In the genomic region with DNA sequence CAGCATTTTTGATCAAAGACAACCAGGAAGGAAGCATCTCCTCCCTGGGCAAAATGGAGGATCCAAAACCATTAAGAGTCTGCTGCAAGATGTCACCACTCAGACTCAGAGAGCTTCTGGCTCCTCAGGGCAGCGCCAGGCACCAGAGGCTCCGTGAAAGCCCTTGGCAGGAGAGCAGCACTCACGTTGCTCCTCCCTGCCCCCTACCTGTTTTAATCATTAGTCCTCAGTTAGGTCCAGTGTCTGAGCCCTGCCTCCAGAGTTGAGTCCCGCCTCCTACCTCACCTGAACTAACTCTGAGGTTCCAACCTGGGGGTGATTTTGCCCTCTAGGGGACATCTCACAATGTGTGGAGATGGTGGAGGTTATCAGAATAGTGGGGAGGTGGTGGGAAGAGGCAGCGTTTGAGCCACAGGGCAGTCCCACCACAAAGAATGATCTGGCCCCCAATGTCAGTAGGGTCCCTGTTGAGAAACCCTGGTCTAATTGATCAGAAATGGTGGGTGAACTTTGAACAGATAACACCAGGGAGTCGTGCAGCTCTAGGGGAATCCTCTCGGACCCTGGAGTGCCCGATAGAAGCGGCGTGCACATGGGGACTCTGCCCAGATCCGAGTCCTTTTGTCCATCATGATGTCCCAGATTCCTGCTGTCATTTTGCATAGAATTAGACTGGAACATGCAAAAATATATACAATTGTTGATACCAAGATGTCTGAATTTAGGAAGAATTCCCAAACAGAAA, we compare ENCODE assay signal across 1 cellular context.
TF ChIP-seq lines count a peak whose summit lies in the region.

No MANE protein-coding gene starts in this region.

TF ChIP-seq in IMR-90, 13 proteins besides CTCF, POLR2A, EP300 and RAD21 (continued from another document):
- TF ChIP-seq, protein P1, sequence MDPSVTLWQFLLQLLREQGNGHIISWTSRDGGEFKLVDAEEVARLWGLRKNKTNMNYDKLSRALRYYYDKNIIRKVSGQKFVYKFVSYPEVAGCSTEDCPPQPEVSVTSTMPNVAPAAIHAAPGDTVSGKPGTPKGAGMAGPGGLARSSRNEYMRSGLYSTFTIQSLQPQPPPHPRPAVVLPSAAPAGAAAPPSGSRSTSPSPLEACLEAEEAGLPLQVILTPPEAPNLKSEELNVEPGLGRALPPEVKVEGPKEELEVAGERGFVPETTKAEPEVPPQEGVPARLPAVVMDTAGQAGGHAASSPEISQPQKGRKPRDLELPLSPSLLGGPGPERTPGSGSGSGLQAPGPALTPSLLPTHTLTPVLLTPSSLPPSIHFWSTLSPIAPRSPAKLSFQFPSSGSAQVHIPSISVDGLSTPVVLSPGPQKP (IDR thresholded peaks at IDR 0.05; ENCODE audit: borderline replicate concordance, low read depth, low read length) = no peak
- TF ChIP-seq RFX5 (IDR thresholded peaks at IDR 0.05; ENCODE audit: low read depth, low read length) (no peak), MXI1 (IDR thresholded peaks at IDR 0.05; ENCODE audit: borderline replicate concordance, low read depth, low read length) (no peak), MAFK (IDR thresholded peaks at IDR 0.05; ENCODE audit: low read depth, low read length) (no peak), NFE2L2 (IDR thresholded peaks at IDR 0.05; ENCODE audit: low read depth, low read length) (no peak), CEBPB (IDR thresholded peaks at IDR 0.05; ENCODE audit: low read depth, low read length) (no peak), RCOR1 (IDR thresholded peaks at IDR 0.05; ENCODE audit: insufficient replicate concordance, low read length) (no peak)
